Comparison of ENCODE assay signal across 8 cellular contexts in genomic region chr17:33038740-33039139, GRCh38. TPM values are rescaled to one million over a fixed set of nuclear protein-coding genes. Genes with fewer than 3 reads are reported as not detected.
DNase-seq lines count a peak whose midpoint lies in the region; TF ChIP-seq lines count a peak whose summit lies in the region.

No MANE protein-coding gene starts in this region.

- no peaks in the 10 kb centered on the region for H3K36me3 ChIP-seq in thyroid gland

- TF ChIP-seq CTCF in thyroid gland (IDR thresholded peaks at IDR 0.05) = peak in 5 of 6 experiments; percentile 7 to 27 (median 17)

- no peaks in the 10 kb centered on the region for H3K9me3 ChIP-seq in thyroid gland

- no peak overlapping the region for H3K4me3 ChIP-seq in thyroid gland (replicated peaks in 1 of 3)

- H3K27ac Mint-ChIP-seq in activated CD4-positive, alpha-beta memory T cell treated with anti-CD3 and anti-CD28 coated beads, Interleukin-2, amount 10 ng/mL, durations not matched to agents 7 days and 5 days = no peak overlapping the region

- intact Hi-C loops in thyroid gland (cut with DNase I) = no loop called here

- H3K36me3 Mint-ChIP-seq in activated CD4-positive, alpha-beta memory T cell treated with anti-CD3 and anti-CD28 coated beads, Interleukin-2, amount 10 ng/mL, durations not matched to agents 7 days and 5 days (ENCODE audit: low read depth) = no peaks in the 10 kb centered on the region

- no peak overlapping the region for H3K4me3 Mint-ChIP-seq in activated CD4-positive, alpha-beta memory T cell treated with anti-CD3 and anti-CD28 coated beads, Interleukin-2, amount 10 ng/mL, durations not matched to agents 7 days and 5 days

- in situ Hi-C loops in Caki2 (cut with HindIII; ENCODE audit: low pct_unique_long_range_greater_than_20kb, low sequenced_read_pairs) = no loop called here

- H3K27me3 Mint-ChIP-seq in activated CD4-positive, alpha-beta memory T cell treated with anti-CD3 and anti-CD28 coated beads, Interleukin-2, amount 10 ng/mL, durations not matched to agents 7 days and 5 days = peaks cover 34% of the 10 kb centered on the region

- no peaks in the 10 kb centered on the region for H3K4me1 ChIP-seq in thyroid gland

- no peak overlapping the region for H3K27ac ChIP-seq in thyroid gland

- H3K27me3 ChIP-seq in thyroid gland = no peaks in the 10 kb centered on the region

- H3K9me3 Mint-ChIP-seq in activated CD4-positive, alpha-beta memory T cell treated with anti-CD3 and anti-CD28 coated beads, Interleukin-2, amount 10 ng/mL, durations not matched to agents 7 days and 5 days = no peaks in the 10 kb centered on the region

- TF ChIP-seq POLR2A in thyroid gland (IDR thresholded peaks at IDR 0.05) = no peak

- DNase-seq in Caki2 (ENCODE audit: low read depth) (peak; percentile 45), HT-29 (ENCODE audit: low spot score) (peak; percentile 34), iPS DF 19.7 (ENCODE audit: low read depth, low spot score) (peak; percentile 20), thyroid gland (peak in 1 of 2 donors; percentile 9), DMS114 treated with DMSO at 0.1 percent for 48 hours (lab: John Stamatoyannopoulos, UW; ENCODE audit: unreplicated experiment) (no peak), SW480 (ENCODE audit: low spot score) (no peak)
- DNase-seq in activated CD4-positive, alpha-beta memory T cell treated with anti-CD3 and anti-CD28 coated beads, Interleukin-2, amount 10 ng/mL, durations not matched to agents 7 days and 5 days = peak; percentile 34
- no peak for DNase-seq in stimulated activated CD4-positive, alpha-beta T cell treated with anti-CD3 and anti-CD28 coated beads, Interleukin-4, amount 100 ng/mL, for 4 hours

- H3K4me1 Mint-ChIP-seq in activated CD4-positive, alpha-beta memory T cell treated with anti-CD3 and anti-CD28 coated beads, Interleukin-2, amount 10 ng/mL, durations not matched to agents 7 days and 5 days = no peaks in the 10 kb centered on the region

- 0 to 3% methylated on average over 3 of the region's 3 CpGs for WGBS in thyroid gland, 2 donors

- POLR2A ChIA-PET in activated CD4-positive, alpha-beta memory T cell treated with anti-CD3 and anti-CD28 coated beads, Interleukin-2, amount 10 ng/mL, durations not matched to agents 7 days and 5 days (lab: Charles Lee) = no interaction called here

- CTCF ChIA-PET in activated CD4-positive, alpha-beta memory T cell treated with anti-CD3 and anti-CD28 coated beads, Interleukin-2, amount 10 ng/mL, durations not matched to agents 7 days and 5 days (lab: Charles Lee) = interaction anchor here (1.4 to 2.5 kb wide), 2 partner anchors 40 to 712 kb away, joined by 3 to 7 read pairs; no protein-coding TSS in a partner anchor

RNA-seq across cellular contexts. Expression of gene SPACA3, which starts 47.1 kb away (rescaled TPM):
- total RNA-seq in Caki2 (2014; rRNA removed; shearing (Covaris generic); ENCODE audit: low replicate concordance) = not detected in 2 replicates
- not detected in 2 replicates for total RNA-seq in HT-29 (2014; rRNA removed; shearing (Covaris generic))
- not detected for total RNA-seq in activated CD4-positive, alpha-beta memory T cell treated with anti-CD3 and anti-CD28 coated beads, Interleukin-2, amount 10 ng/mL, durations not matched to agents 7 days and 5 days
- not detected for total RNA-seq in thyroid gland

Comparison
In these comparisons a context has a peak if more than half of its experiments do, and no peak if none do; other contexts are left out.
1. DNase-seq: peak in Caki2 (single experiment), HT-29 (single experiment), activated CD4-positive, alpha-beta memory T cell treated with anti-CD3 and anti-CD28 coated beads, Interleukin-2, amount 10 ng/mL, durations not matched to agents 7 days and 5 days (single experiment) and iPS DF 19.7 (single experiment); none in DMS114 treated with DMSO at 0.1 percent for 48 hours (single experiment), SW480 (single experiment) and stimulated activated CD4-positive, alpha-beta T cell treated with anti-CD3 and anti-CD28 coated beads, Interleukin-4, amount 100 ng/mL, for 4 hours (0 of 2).